Comparison of ENCODE assay signal across 2 cellular contexts in the genomic region with DNA sequence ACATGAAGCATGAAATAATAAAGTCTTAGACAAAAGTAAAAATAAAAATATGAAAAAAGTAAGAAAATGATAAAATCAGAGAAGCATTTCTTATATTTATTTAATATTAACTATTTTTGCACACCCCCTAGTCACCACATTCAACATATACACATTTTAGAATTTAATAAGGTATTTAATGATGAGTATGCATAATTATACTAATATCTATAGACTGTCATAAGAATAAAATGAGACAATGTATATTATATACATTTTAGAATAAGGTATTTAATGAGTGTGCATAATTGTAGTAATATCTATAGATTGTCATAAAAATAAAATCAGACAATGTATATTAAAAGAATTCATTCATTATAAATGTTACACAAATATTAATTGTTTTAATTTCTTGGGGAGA.
TF ChIP-seq lines count a peak whose summit lies in the region.

No MANE protein-coding gene starts in this region.

TF ChIP-seq in IMR-90, 13 proteins besides CTCF, POLR2A, EP300 and RAD21 (continued from another document):
- TF ChIP-seq FOS (IDR thresholded peaks at IDR 0.05; ENCODE audit: low read depth, low read length) (no peak), MXI1 (IDR thresholded peaks at IDR 0.05; ENCODE audit: borderline replicate concordance, low read depth, low read length) (no peak)

TF ChIP-seq in K562, 482 proteins besides CTCF, POLR2A, EP300 and RAD21 (continued from another document):
- no peak for TF ChIP-seq MGA (IDR thresholded peaks at IDR 0.05)
- TF ChIP-seq, protein P1, sequence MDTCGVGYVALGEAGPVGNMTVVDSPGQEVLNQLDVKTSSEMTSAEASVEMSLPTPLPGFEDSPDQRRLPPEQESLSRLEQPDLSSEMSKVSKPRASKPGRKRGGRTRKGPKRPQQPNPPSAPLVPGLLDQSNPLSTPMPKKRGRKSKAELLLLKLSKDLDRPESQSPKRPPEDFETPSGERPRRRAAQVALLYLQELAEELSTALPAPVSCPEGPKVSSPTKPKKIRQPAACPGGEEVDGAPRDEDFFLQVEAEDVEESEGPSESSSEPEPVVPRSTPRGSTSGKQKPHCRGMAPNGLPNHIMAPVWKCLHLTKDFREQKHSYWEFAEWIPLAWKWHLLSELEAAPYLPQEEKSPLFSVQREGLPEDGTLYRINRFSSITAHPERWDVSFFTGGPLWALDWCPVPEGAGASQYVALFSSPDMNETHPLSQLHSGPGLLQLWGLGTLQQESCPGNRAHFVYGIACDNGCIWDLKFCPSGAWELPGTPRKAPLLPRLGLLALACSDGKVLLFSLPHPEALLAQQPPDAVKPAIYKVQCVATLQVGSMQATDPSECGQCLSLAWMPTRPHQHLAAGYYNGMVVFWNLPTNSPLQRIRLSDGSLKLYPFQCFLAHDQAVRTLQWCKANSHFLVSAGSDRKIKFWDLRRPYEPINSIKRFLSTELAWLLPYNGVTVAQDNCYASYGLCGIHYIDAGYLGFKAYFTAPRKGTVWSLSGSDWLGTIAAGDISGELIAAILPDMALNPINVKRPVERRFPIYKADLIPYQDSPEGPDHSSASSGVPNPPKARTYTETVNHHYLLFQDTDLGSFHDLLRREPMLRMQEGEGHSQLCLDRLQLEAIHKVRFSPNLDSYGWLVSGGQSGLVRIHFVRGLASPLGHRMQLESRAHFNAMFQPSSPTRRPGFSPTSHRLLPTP (IDR thresholded peaks at IDR 0.05; ENCODE audit: borderline replicate concordance, extremely low read depth, insufficient read length) = no peak
- TF ChIP-seq ZKSCAN8 (CRISPR knock-in tag; IDR thresholded peaks at IDR 0.05) = no peak
- TF ChIP-seq, protein P2, sequence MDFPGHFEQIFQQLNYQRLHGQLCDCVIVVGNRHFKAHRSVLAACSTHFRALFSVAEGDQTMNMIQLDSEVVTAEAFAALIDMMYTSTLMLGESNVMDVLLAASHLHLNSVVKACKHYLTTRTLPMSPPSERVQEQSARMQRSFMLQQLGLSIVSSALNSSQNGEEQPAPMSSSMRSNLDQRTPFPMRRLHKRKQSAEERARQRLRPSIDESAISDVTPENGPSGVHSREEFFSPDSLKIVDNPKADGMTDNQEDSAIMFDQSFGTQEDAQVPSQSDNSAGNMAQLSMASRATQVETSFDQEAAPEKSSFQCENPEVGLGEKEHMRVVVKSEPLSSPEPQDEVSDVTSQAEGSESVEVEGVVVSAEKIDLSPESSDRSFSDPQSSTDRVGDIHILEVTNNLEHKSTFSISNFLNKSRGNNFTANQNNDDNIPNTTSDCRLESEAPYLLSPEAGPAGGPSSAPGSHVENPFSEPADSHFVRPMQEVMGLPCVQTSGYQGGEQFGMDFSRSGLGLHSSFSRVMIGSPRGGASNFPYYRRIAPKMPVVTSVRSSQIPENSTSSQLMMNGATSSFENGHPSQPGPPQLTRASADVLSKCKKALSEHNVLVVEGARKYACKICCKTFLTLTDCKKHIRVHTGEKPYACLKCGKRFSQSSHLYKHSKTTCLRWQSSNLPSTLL (IDR thresholded peaks at IDR 0.05) = no peak
- TF ChIP-seq POLR2B (IDR thresholded peaks at IDR 0.05; ENCODE audit: low read depth, partially characterized antibody) = no peak
- TF ChIP-seq ZFP30 (CRISPR knock-in tag; IDR thresholded peaks at IDR 0.05; ENCODE audit: borderline replicate concordance) = no peak
- TF ChIP-seq TSC22D4 (tag; IDR thresholded peaks at IDR 0.05) = no peak
- TF ChIP-seq GABPB1 (CRISPR knock-in tag; IDR thresholded peaks at IDR 0.05) = no peak
- TF ChIP-seq FOXJ3 (CRISPR knock-in tag; IDR thresholded peaks at IDR 0.05) = no peak
- peak; percentile 24; the same call in 1 of the 2 replicates for TF ChIP-seq MAFK (IDR thresholded peaks at IDR 0.05; ENCODE audit: low read length)
- no peak for TF ChIP-seq HMG20A (CRISPR knock-in tag; conservative IDR thresholded peaks at IDR 0.05)
- TF ChIP-seq SMAD3 (CRISPR knock-in tag; conservative IDR thresholded peaks at IDR 0.05) = no peak
- TF ChIP-seq ZNF77 (CRISPR knock-in tag; IDR thresholded peaks at IDR 0.05) = no peak
- TF ChIP-seq JUND (IDR thresholded peaks at IDR 0.05; ENCODE audit: borderline replicate concordance, low read depth, low read length) = no peak
- no peak for TF ChIP-seq JUND (tag; IDR thresholded peaks at IDR 0.05; ENCODE audit: borderline replicate concordance, low read depth, low read length)
- no peak for TF ChIP-seq U2AF2 (optimal IDR thresholded peaks at IDR 0.05; ENCODE audit: low read depth, low read length)
- no peak for TF ChIP-seq BMI1 (IDR thresholded peaks at IDR 0.05; ENCODE audit: low read length)
- TF ChIP-seq NUFIP1 (IDR thresholded peaks at IDR 0.05; ENCODE audit: partially characterized antibody) = no peak
- TF ChIP-seq HIVEP1 (CRISPR knock-in tag; IDR thresholded peaks at IDR 0.05) = no peak
- peak; percentile 39; the same call in 1 of the 2 replicates for TF ChIP-seq MAFG (tag; conservative IDR thresholded peaks at IDR 0.05)
- TF ChIP-seq, protein P3, sequence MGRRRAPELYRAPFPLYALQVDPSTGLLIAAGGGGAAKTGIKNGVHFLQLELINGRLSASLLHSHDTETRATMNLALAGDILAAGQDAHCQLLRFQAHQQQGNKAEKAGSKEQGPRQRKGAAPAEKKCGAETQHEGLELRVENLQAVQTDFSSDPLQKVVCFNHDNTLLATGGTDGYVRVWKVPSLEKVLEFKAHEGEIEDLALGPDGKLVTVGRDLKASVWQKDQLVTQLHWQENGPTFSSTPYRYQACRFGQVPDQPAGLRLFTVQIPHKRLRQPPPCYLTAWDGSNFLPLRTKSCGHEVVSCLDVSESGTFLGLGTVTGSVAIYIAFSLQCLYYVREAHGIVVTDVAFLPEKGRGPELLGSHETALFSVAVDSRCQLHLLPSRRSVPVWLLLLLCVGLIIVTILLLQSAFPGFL (CRISPR knock-in tag; IDR thresholded peaks at IDR 0.05) = no peak
- peak; percentile 73 for TF ChIP-seq C11orf30 (IDR thresholded peaks at IDR 0.05; ENCODE audit: low read depth)
- TF ChIP-seq POLR3A (IDR thresholded peaks at IDR 0.05; ENCODE audit: borderline replicate concordance, extremely low read depth, insufficient read depth, insufficient read length) = no peak
- TF ChIP-seq ZNF316 (IDR thresholded peaks at IDR 0.05) = peak; percentile 92
- no peak for TF ChIP-seq E2F5 (CRISPR knock-in tag; IDR thresholded peaks at IDR 0.05)
- TF ChIP-seq, protein P4, sequence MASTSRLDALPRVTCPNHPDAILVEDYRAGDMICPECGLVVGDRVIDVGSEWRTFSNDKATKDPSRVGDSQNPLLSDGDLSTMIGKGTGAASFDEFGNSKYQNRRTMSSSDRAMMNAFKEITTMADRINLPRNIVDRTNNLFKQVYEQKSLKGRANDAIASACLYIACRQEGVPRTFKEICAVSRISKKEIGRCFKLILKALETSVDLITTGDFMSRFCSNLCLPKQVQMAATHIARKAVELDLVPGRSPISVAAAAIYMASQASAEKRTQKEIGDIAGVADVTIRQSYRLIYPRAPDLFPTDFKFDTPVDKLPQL (IDR thresholded peaks at IDR 0.05; ENCODE audit: extremely low read depth, insufficient read length) = no peak
- no peak for TF ChIP-seq RCOR1 (IDR thresholded peaks at IDR 0.05; ENCODE audit: borderline replicate concordance in 1 of 2, low read depth in 2 of 2, low read length in 2 of 2)
